8 cellular contexts compared by ENCODE assay signal in genomic region chr10:80487791-80488538, GRCh38.
DNase-seq lines count a peak whose midpoint lies in the region; ATAC-seq and TF ChIP-seq lines count a peak whose summit lies in the region.

No MANE protein-coding gene starts in this region.

- H3K9me3 Mint-ChIP-seq in effector memory CD8-positive, alpha-beta T cell = no peaks in the 10 kb centered on the region

- H3K27ac Mint-ChIP-seq in effector memory CD8-positive, alpha-beta T cell = peak overlapping the region; percentile 77 to 93

- ATAC-seq in effector memory CD8-positive, alpha-beta T cell (replicated peaks) = peak; percentile 79

- peak overlapping the region; percentile 84 for H3K27ac ChIP-seq in HL-60 (replicated peaks)

- DNase-seq in HL-60 (ENCODE audit: low read depth in 1 of 2, low spot score in 1 of 2) = peak; percentile 85 to 91
- DNase-seq in activated CD4-positive, alpha-beta T cell treated with anti-CD3 and anti-CD28 coated beads for 4 hours = peak; percentile 36 to 51
- peak; percentile 69 to 75 (median 71) for DNase-seq in effector memory CD8-positive, alpha-beta T cell
- peak; percentile 41 for DNase-seq in stimulated activated CD8-positive, alpha-beta memory T cell treated with anti-CD3 and anti-CD28 coated beads, Interleukin-12 subunit alpha, Interleukin-12 subunit beta, amount 100 ng/mL, for 1 hour (ENCODE audit: low read depth)
- DNase-seq in hippocampal formation (lab: John Stamatoyannopoulos, UW) = no peak
- DNase-seq in NCI-H345 treated with DMSO at 0.1 percent for 48 hours (lab: John Stamatoyannopoulos, UW; ENCODE audit: unreplicated experiment) = no peak
- no peak for DNase-seq in NCI-H1436 (lab: John Stamatoyannopoulos, UW)
- DNase-seq in COLO668 (lab: John Stamatoyannopoulos, UW; ENCODE audit: unreplicated experiment) = no peak

- H3K4me3 Mint-ChIP-seq in effector memory CD8-positive, alpha-beta T cell = peak overlapping the region; percentile 75 to 80

- H3K4me3 ChIP-seq in HL-60 (replicated peaks; ENCODE audit: insufficient read depth, low read length) = no peak overlapping the region

- no peaks in the 10 kb centered on the region for H3K27me3 Mint-ChIP-seq in effector memory CD8-positive, alpha-beta T cell

- no peak for TF ChIP-seq CTCF in HL-60 (IDR thresholded peaks at IDR 0.05; ENCODE audit: insufficient read depth, low read length)

- peaks cover 81 to 84% of the 10 kb centered on the region in 2 donors for H3K4me1 Mint-ChIP-seq in effector memory CD8-positive, alpha-beta T cell (ENCODE audit: low read depth in 2 of 2)

- peaks cover 50% of the 10 kb centered on the region for H3K36me3 Mint-ChIP-seq in effector memory CD8-positive, alpha-beta T cell (ENCODE audit: insufficient read depth)

- H3K27me3 ChIP-seq in HL-60 (ENCODE audit: insufficient read depth, poor library complexity, severe bottlenecking) = no peaks in the 10 kb centered on the region

Comparison
In these comparisons a context has a peak if more than half of its experiments do, and no peak if none do; other contexts are left out.
1. DNase-seq: peak in HL-60 (2 of 2), activated CD4-positive, alpha-beta T cell treated with anti-CD3 and anti-CD28 coated beads for 4 hours (2 of 2), effector memory CD8-positive, alpha-beta T cell (3 of 3) and stimulated activated CD8-positive, alpha-beta memory T cell treated with anti-CD3 and anti-CD28 coated beads, Interleukin-12 subunit alpha, Interleukin-12 subunit beta, amount 100 ng/mL, for 1 hour (single experiment); none in hippocampal formation (0 of 2), NCI-H345 treated with DMSO at 0.1 percent for 48 hours (single experiment), NCI-H1436 (single experiment) and COLO668 (single experiment).